1 cellular context compared by ENCODE assay signal in genomic region chr15:74006774-74007639, GRCh38.
TF ChIP-seq lines count a peak whose summit lies in the region.

No MANE protein-coding gene starts in this region.

TF ChIP-seq in HepG2, 621 proteins besides CTCF, POLR2A, EP300 and RAD21:
- no peak for TF ChIP-seq HINFP (CRISPR knock-in tag; IDR thresholded peaks at IDR 0.05; ENCODE audit: low read depth)
- no peak for TF ChIP-seq ZNF556 (CRISPR knock-in tag; IDR thresholded peaks at IDR 0.05; ENCODE audit: borderline replicate concordance)
